Comparison of ENCODE assay signal across 8 cellular contexts in the genomic region with DNA sequence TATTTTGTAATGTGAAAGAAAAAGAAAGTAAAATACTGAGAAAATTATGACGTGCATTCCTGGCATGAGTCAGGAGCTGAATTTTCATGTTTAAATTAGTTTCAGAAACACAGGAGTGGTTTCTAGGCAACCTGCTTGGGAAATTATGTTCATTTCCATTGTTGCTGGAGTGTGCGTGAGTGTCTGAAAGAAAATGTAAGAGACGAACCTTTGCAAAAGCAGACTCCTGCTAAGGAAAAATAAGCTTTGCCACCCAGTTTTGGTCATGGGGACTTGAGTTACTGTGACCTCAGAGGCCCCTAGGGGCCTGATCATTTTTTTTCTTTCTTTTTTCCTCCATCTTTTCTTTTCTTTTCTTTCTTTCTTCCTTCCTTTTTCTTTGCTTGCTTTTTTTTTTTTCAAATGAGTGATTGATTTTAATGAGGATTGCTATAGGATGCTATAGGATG. TPM values are rescaled to one million over a fixed set of nuclear protein-coding genes. Genes with fewer than 3 reads are reported as not detected.
DNase-seq lines count a peak whose midpoint lies in the region; ATAC-seq and TF ChIP-seq lines count a peak whose summit lies in the region.

No MANE protein-coding gene starts in this region.

- DNase-seq in GM10266 (ENCODE audit: extremely low spot score) = peak; percentile 21
- DNase-seq in iris pigment epithelial cell (ENCODE audit: low read depth) = peak; percentile 93
- DNase-seq in D341Med (ENCODE audit: low spot score) = no peak
- DNase-seq in NCI-H2107 (lab: John Stamatoyannopoulos, UW) = no peak
- DNase-seq in gastrocnemius medialis = no peak

- H3K27me3 ChIP-seq in subcutaneous abdominal adipose tissue (ENCODE audit: control insufficient read depth in 5 of 5, insufficient read depth in 4 of 5, low read length in 5 of 5) (no peaks in the 10 kb centered on the region), gastrocnemius medialis (no peaks in the 10 kb centered on the region)

- peak overlapping the region in 3 of 5 donors; percentile 16 to 68 (median 68) for H3K4me3 ChIP-seq in subcutaneous abdominal adipose tissue (ENCODE audit: low read depth in 1 of 5, low read length in 5 of 5)
- H3K4me3 ChIP-seq in gastrocnemius medialis = peak overlapping the region in 1 of 4 donors; percentile 45

- H3K9me3 Mint-ChIP-seq in activated naive CD8-positive, alpha-beta T cell (ENCODE audit: low read depth) = no peaks in the 10 kb centered on the region

- H3K9me3 ChIP-seq in subcutaneous abdominal adipose tissue (ENCODE audit: control insufficient read depth in 5 of 5, low read length in 5 of 5) = no peaks in the 10 kb centered on the region
- no peaks in the 10 kb centered on the region for H3K9me3 ChIP-seq in gastrocnemius medialis

- in situ Hi-C loops in gastrocnemius medialis (cut with MboI; ENCODE audit: low sequenced_read_pairs in 4 of 4) = loop anchor here (10.0 to 25.0 kb wide), 3 partner anchors 254 to 854 kb away; a partner anchor contains a TSS

- peak; percentile 54 for ATAC-seq in HG03432 (IDR thresholded peaks at IDR 0.05; ENCODE audit: unreplicated experiment)
- no peak for ATAC-seq in gastrocnemius medialis

- peaks cover 57% of the 10 kb centered on the region for H3K4me1 Mint-ChIP-seq in activated naive CD8-positive, alpha-beta T cell (ENCODE audit: low read depth)

- TF ChIP-seq CTCF in GM10266 (IDR thresholded peaks at IDR 0.05; ENCODE audit: control insufficient read depth, insufficient read depth, low read depth, missing control alignments) (no peak), gastrocnemius medialis (IDR thresholded peaks at IDR 0.05 in 4 of 5, conservative IDR thresholded peaks at IDR 0.05 in 1 of 5) (no peak)

- peaks cover 7 to 25% (median 15%) of the 10 kb centered on the region in 5 donors for H3K4me1 ChIP-seq in subcutaneous abdominal adipose tissue (ENCODE audit: control insufficient read depth in 5 of 5, insufficient read depth in 5 of 5, low read length in 5 of 5)
- peaks cover 3 to 6% of the 10 kb centered on the region in 2 donors for H3K4me1 ChIP-seq in gastrocnemius medialis

- peak overlapping the region; percentile 98 for H3K27ac Mint-ChIP-seq in activated naive CD8-positive, alpha-beta T cell

- peak overlapping the region; percentile 76 for H3K27ac ChIP-seq in subcutaneous abdominal adipose tissue (ENCODE audit: low read depth, low read length)
- peak overlapping the region in 2 of 4 donors; percentile 17 to 65 for H3K27ac ChIP-seq in gastrocnemius medialis

- peak overlapping the region in 3 of 5 donors; percentile 12 to 53 (median 26) for H3K9ac ChIP-seq in subcutaneous abdominal adipose tissue (ENCODE audit: low read length in 5 of 5)

- TF ChIP-seq POLR2A in gastrocnemius medialis (IDR thresholded peaks at IDR 0.05) = no peak

- no peaks in the 10 kb centered on the region for H3K27me3 Mint-ChIP-seq in activated naive CD8-positive, alpha-beta T cell

- no peaks in the 10 kb centered on the region for H3K36me3 Mint-ChIP-seq in activated naive CD8-positive, alpha-beta T cell

- intact Hi-C loops in gastrocnemius medialis (cut with DNase I; ENCODE audit: low total_unique reads) = no loop called here

- H3K4me3 Mint-ChIP-seq in activated naive CD8-positive, alpha-beta T cell = peak overlapping the region; percentile 89

- H3K36me3 ChIP-seq in subcutaneous abdominal adipose tissue (ENCODE audit: control insufficient read depth in 5 of 5, insufficient read depth in 5 of 5, low read length in 5 of 5) (no peaks in the 10 kb centered on the region), gastrocnemius medialis (no peaks in the 10 kb centered on the region)

RNA-seq across cellular contexts. Expression of a gene that starts 18.8 kb away (rescaled TPM):
- total RNA-seq in gastrocnemius medialis = not detected

Comparison
In these comparisons a context has a peak if more than half of its experiments do, and no peak if none do; other contexts are left out.
1. DNase-seq: peak in GM10266 (single experiment) and iris pigment epithelial cell (single experiment); none in D341Med (single experiment), NCI-H2107 (single experiment) and gastrocnemius medialis (0 of 2).